ENCODE assay signal across 1 cellular context in genomic region chr4:78889955-78890354, GRCh38.
TF ChIP-seq lines count a peak whose summit lies in the region.

No MANE protein-coding gene starts in this region.

TF ChIP-seq in K562, 482 proteins besides CTCF, POLR2A, EP300 and RAD21 (continued from another document):
- no peak for TF ChIP-seq ATF6 (CRISPR knock-in tag; IDR thresholded peaks at IDR 0.05)
